ENCODE assay signal across 9 cellular contexts in genomic region chr1:110390692-110391232, GRCh38. TPM values are rescaled to one million over a fixed set of nuclear protein-coding genes. Genes with fewer than 3 reads are reported as not detected.
A peak's percentile ranks its signal among the peaks of the same experiment; 100 is the strongest.
DNase-seq lines count a peak whose midpoint lies in the region; ATAC-seq and TF ChIP-seq lines count a peak whose summit lies in the region.
"Had no signal": no experiment of that assay in that cellular context is flagged by ENCODE, and none has a peak within 500 bp of the region (broad histone marks: within the 10 kb centered on the region; RNA-seq: fewer than 3 reads in every experiment).

TSS of gene SLC16A4 (minus strand) at chr1:110391026. CDS start at chr1:110389323, 1,703 bp downstream.

- H4K20me1 ChIP-seq in osteoblast (ENCODE audit: insufficient read depth, low read length): no peaks in the 10 kb centered on the region

- H3K27ac ChIP-seq in SJCRH30 (peak within 1 kb of the TSS; percentile 16; the same call in 1 of the 2 replicates), osteoblast (ENCODE audit: low read depth, low read length) (peak within 1 kb of the TSS; percentile 80)
- H3K27ac ChIP-seq: VCaP had no signal

- no peak for TF ChIP-seq CTCF in fibroblast of pulmonary artery (IDR thresholded peaks at IDR 0.05; ENCODE audit: low read length, missing control alignments)
- TF ChIP-seq CTCF in osteoblast (IDR thresholded peaks at IDR 0.05; ENCODE audit: extremely low read depth, low read depth, low read length): no peak

- DNase-seq in Ammon's horn (ENCODE audit: low spot score) (peak; percentile 45), SJCRH30 (peak; percentile 57 to 77), fibroblast of pulmonary artery (ENCODE audit: low read depth) (peak; percentile 63), osteoblast (ENCODE audit: insufficient read length, low spot score, missing footprints) (peak; percentile 84), globus pallidus (ENCODE audit: low spot score) (no peak), NCI-H1092 treated with DMSO at 0.1 percent for 48 hours (lab: John Stamatoyannopoulos, UW) (no peak), SKM-1 treated with dmso at 0.1 percent for 144 hours (lab: John Stamatoyannopoulos, UW; ENCODE audit: unreplicated experiment) (no peak)

- H3K4me1 ChIP-seq in SJCRH30 (peaks cover 10% of the 10 kb centered on the region; the same call in 1 of the 2 replicates), osteoblast (ENCODE audit: insufficient read depth, low read length) (peaks cover 31% of the 10 kb centered on the region)

- H3K27me3 ChIP-seq in SJCRH30 (no peaks in the 10 kb centered on the region), osteoblast (ENCODE audit: insufficient read depth, low read length) (no peaks in the 10 kb centered on the region)

- peaks cover 4% of the 10 kb centered on the region; the same call in 1 of the 2 replicates for H3K36me3 ChIP-seq in SJCRH30
- H3K36me3 ChIP-seq in osteoblast (ENCODE audit: insufficient read depth, low read length): peaks cover 16% of the 10 kb centered on the region

- H3K79me2 ChIP-seq in osteoblast (ENCODE audit: insufficient read depth, low read length): peaks cover 13% of the 10 kb centered on the region

- no peak for ATAC-seq in HG03378 (IDR thresholded peaks at IDR 0.05; ENCODE audit: unreplicated experiment)

- H3K4me3 ChIP-seq in SJCRH30: peak within 1 kb of the TSS; percentile 39
- H3K4me3 ChIP-seq in fibroblast of pulmonary artery (replicated peaks; ENCODE audit: low read depth, low read length): peak within 1 kb of the TSS; percentile 40
- H3K4me3 ChIP-seq in osteoblast (ENCODE audit: insufficient read depth, low read length): peak within 1 kb of the TSS; percentile 69

- H3K4me2 ChIP-seq in osteoblast (ENCODE audit: insufficient read depth, low read length): peak within 1 kb of the TSS; percentile 84

- peak within 1 kb of the TSS; percentile 75 for H2AFZ ChIP-seq in osteoblast (ENCODE audit: low read length)

- H3K9me3 ChIP-seq in SJCRH30 (replicated peaks) (no peaks in the 10 kb centered on the region), osteoblast (ENCODE audit: low read depth, low read length) (no peaks in the 10 kb centered on the region)

RNA-seq across cellular contexts. Expression of gene SLC16A4, which starts in this region (rescaled TPM):
- 4.7 and 4.9 TPM in 2 replicates for total RNA-seq in SJCRH30 (2014; rRNA removed; shearing (Covaris generic))
- 76.0 and 90.2 TPM in 2 replicates for total RNA-seq in osteoblast

Comparison
In these comparisons a context has a peak if more than half of its experiments do, and no peak if none do; other contexts are left out.
1. RNA of gene SLC16A4 (total RNA-seq): 76.0 to 90.2 TPM in osteoblast; 4.7 to 4.9 TPM in SJCRH30; every median in the first group is over 10 times any median in the second.
2. DNase-seq: peak in Ammon's horn (single experiment), SJCRH30 (2 of 2), fibroblast of pulmonary artery (single experiment) and osteoblast (single experiment); none in globus pallidus (single experiment), NCI-H1092 treated with DMSO at 0.1 percent for 48 hours (single experiment) and SKM-1 treated with dmso at 0.1 percent for 144 hours (single experiment).
3. Peak in every context shown above with its lines, with median percentiles within 50 percentile points of each other: H3K4me3 ChIP-seq.